ENCODE assay signal across 8 cellular contexts in the genomic region with DNA sequence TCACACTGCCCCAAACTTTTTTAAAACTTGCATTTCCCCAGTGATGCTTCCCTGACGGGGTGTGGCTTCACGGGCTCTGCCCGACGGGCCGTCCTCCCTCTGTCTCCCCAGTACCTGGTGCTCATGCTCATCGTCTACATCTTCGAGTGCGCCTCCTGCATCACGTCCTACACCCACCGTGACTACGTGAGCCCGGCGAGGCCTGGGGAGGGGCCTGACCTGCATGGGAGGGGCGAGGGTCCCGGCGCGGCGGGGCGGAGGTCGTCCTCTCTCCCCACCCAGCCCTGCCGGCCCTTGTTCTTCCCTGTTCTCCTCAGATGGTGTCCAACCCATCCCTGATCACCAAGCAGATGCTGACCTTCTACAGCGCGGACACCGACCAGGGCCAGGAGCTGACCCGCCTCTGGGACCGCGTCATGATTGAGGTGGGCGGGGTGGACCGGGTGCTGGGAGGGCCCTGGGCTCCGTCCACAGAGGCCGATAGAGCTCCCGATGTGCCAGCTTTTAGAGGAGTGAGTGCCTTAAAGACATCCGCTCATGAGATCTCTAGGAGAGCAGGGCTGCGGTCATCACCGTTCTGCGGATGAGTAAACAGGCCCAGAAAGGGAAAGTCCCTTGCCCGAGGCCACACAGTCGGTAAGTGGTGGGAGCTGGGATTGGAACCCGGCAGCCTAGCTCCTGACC. TPM values are rescaled to one million over a fixed set of nuclear protein-coding genes. Genes with fewer than 3 reads are reported as not detected.
A peak's percentile ranks its signal among the peaks of the same experiment; 100 is the strongest.
DNase-seq lines count a peak whose midpoint lies in the region; ATAC-seq and TF ChIP-seq lines count a peak whose summit lies in the region.

No MANE protein-coding gene starts in this region.

- 5 to 6% methylated on average over 37 to 39 of the region's 39 CpGs for WGBS in lung, 2 donors

- H3K27ac Mint-ChIP-seq in stimulated activated naive B cell treated with anti-CD40 and anti-IgM and Interleukin-4, amounts not matched to agents 10 μg/mL and 1 μg/mL and 100 μg/mL, for 72 hours: no peak overlapping the region

- no TSS peak for BruUV-seq in A673 (replicated peaks; lab: Mats Ljungman, UMichigan)

- DNase-seq in A673 (ENCODE audit: low spot score) (no peak), choroid plexus epithelial cell (ENCODE audit: low read depth) (peak; percentile 55), lung (ENCODE audit: low spot score) (no peak), GF-D8 (lab: John Stamatoyannopoulos, UW) (no peak), putamen (ENCODE audit: low spot score) (no peak)
- peak; percentile 7 for DNase-seq in stimulated activated naive B cell treated with anti-CD40 and anti-IgM and Interleukin-4, amounts not matched to agents 10 μg/mL and 1 μg/mL and 100 μg/mL, for 72 hours

- peaks cover 35% of the 10 kb centered on the region for H3K27me3 ChIP-seq in A673 (replicated peaks; ENCODE audit: insufficient read depth, low read depth, low read length, poor library complexity)
- no peaks in the 10 kb centered on the region for H3K27me3 ChIP-seq in lung (ENCODE audit: control insufficient read depth, insufficient read depth)

- no peaks in the 10 kb centered on the region for H3K36me3 Mint-ChIP-seq in stimulated activated naive B cell treated with anti-CD40 and anti-IgM and Interleukin-4, amounts not matched to agents 10 μg/mL and 1 μg/mL and 100 μg/mL, for 72 hours

- H3K27ac ChIP-seq in A673 (ENCODE audit: low read depth, low read length, poor library complexity, severe bottlenecking) (no peak overlapping the region), HEK293 (ENCODE audit: extremely low read depth, low read depth, low read length) (peak overlapping the region; percentile 41; the same call in 1 of the 2 replicates), lung (ENCODE audit: low read depth in 1 of 2, low read length in 1 of 2) (no peak overlapping the region)

- H3K27me3 Mint-ChIP-seq in stimulated activated naive B cell treated with anti-CD40 and anti-IgM and Interleukin-4, amounts not matched to agents 10 μg/mL and 1 μg/mL and 100 μg/mL, for 72 hours: peaks cover 47 to 67% of the 10 kb centered on the region in 2 donors

- no peaks in the 10 kb centered on the region for H3K9me3 ChIP-seq in A673 (ENCODE audit: low read depth, low read length, poor library complexity, severe bottlenecking)
- no peaks in the 10 kb centered on the region for H3K9me3 ChIP-seq in HEK293 (ENCODE audit: control insufficient read depth, insufficient read depth, low read depth, low read length)
- no peaks in the 10 kb centered on the region for H3K9me3 ChIP-seq in lung (ENCODE audit: control insufficient read depth in 2 of 2, insufficient read depth in 1 of 2, low read length in 1 of 2)

- CTCF ChIA-PET in A673 (lab: Charles Lee) (interaction anchor here (0.8 kb wide), 1 partner anchor 19 kb away, joined by 4 read pairs; no protein-coding TSS in a partner anchor), HEK293 (lab: Yijun Ruan, JAX) (interaction anchor here (0.6 to 1.9 kb wide), 14 partner anchors 11 to 186 kb away, joined by 3 to 12 read pairs (median 4); no protein-coding TSS in a partner anchor)

- H3K9me3 Mint-ChIP-seq in stimulated activated naive B cell treated with anti-CD40 and anti-IgM and Interleukin-4, amounts not matched to agents 10 μg/mL and 1 μg/mL and 100 μg/mL, for 72 hours: no peaks in the 10 kb centered on the region

- POLR2A ChIA-PET in A673 (lab: Charles Lee; ENCODE audit: low non-redundant PET): no interaction called here
- POLR2A ChIA-PET in HEK293 (lab: Yijun Ruan, JAX): interaction anchor here (0.5 to 2.8 kb wide), 9 partner anchors 9 to 146 kb away, joined by 3 to 25 read pairs (median 5); a partner anchor contains a TSS

- TF ChIP-seq CTCF in A673 (conservative IDR thresholded peaks at IDR 0.05; ENCODE audit: low read depth, low read length) (no peak), HEK293 (tag by site-specific recombination; IDR thresholded peaks at IDR 0.05) (no peak), WI38 (IDR thresholded peaks at IDR 0.05; ENCODE audit: low read depth, low read length) (no peak), choroid plexus epithelial cell (conservative IDR thresholded peaks at IDR 0.05; ENCODE audit: low read depth, low read length) (no peak), lung (IDR thresholded peaks at IDR 0.05; ENCODE audit: control extremely low read depth, extremely low read depth) (no peak)

- peak; percentile 58 for ATAC-seq in lung (ENCODE audit: insufficient read depth, low FRiP score)
- peak; percentile 71 to 81 for ATAC-seq in stimulated activated naive B cell treated with anti-CD40 and anti-IgM and Interleukin-4, amounts not matched to agents 10 μg/mL and 1 μg/mL and 100 μg/mL, for 72 hours (replicated peaks)

- H3K4me1 Mint-ChIP-seq in stimulated activated naive B cell treated with anti-CD40 and anti-IgM and Interleukin-4, amounts not matched to agents 10 μg/mL and 1 μg/mL and 100 μg/mL, for 72 hours: peaks cover 6 to 14% of the 10 kb centered on the region in 2 donors

- intact Hi-C loops in A673 (cut with micrococcal nuclease; ENCODE audit: unreplicated experiment): no loop called here

- peak overlapping the region; percentile 78 to 80 for H3K4me3 Mint-ChIP-seq in stimulated activated naive B cell treated with anti-CD40 and anti-IgM and Interleukin-4, amounts not matched to agents 10 μg/mL and 1 μg/mL and 100 μg/mL, for 72 hours

- H3K4me3 ChIP-seq in A673 (ENCODE audit: low read depth, low read length, poor library complexity, severe bottlenecking): peak overlapping the region; percentile 24
- H3K4me3 ChIP-seq in HEK293 (ENCODE audit: low read depth, low read length): peak overlapping the region; percentile 33
- H3K4me3 ChIP-seq in WI38 (ENCODE audit: low read depth, low read length): peak overlapping the region; percentile 30
- peak overlapping the region; percentile 44 for H3K4me3 ChIP-seq in choroid plexus epithelial cell (ENCODE audit: low read depth, low read length)
- peak overlapping the region; percentile 3 for H3K4me3 ChIP-seq in lung

- H3K36me3 ChIP-seq in A673 (ENCODE audit: insufficient read depth, low read length, poor library complexity, severe bottlenecking) (no peaks in the 10 kb centered on the region), HEK293 (ENCODE audit: control insufficient read depth in 2 of 2, insufficient read depth in 1 of 2, low read length in 2 of 2) (no peaks in the 10 kb centered on the region; a peak in 1 of 3 replicates), lung (ENCODE audit: control insufficient read depth in 2 of 2, insufficient read depth in 2 of 2, low read length in 2 of 2) (no peaks in the 10 kb centered on the region)

- H3K4me1 ChIP-seq in A673 (ENCODE audit: insufficient read depth, low read length, poor library complexity, severe bottlenecking) (no peaks in the 10 kb centered on the region), HEK293 (ENCODE audit: control insufficient read depth, insufficient read depth, low read length) (peaks cover 6% of the 10 kb centered on the region), lung (ENCODE audit: control insufficient read depth in 2 of 2, insufficient read depth in 2 of 2, low read length in 2 of 2) (peaks cover 0 to 4% of the 10 kb centered on the region in 2 donors)

TF ChIP-seq in HEK293, 187 proteins besides CTCF, POLR2A, EP300 and RAD21 (continues in another document):
- TF ChIP-seq ZNF16 (tag by site-specific recombination; IDR thresholded peaks at IDR 0.05; ENCODE audit: low read depth): no peak
- TF ChIP-seq GLIS1 (tag by site-specific recombination; IDR thresholded peaks at IDR 0.05): no peak
- TF ChIP-seq ZNF175 (tag by site-specific recombination; IDR thresholded peaks at IDR 0.05): no peak
- peak; percentile 92 for TF ChIP-seq SP3 (tag by site-specific recombination; IDR thresholded peaks at IDR 0.05)
- TF ChIP-seq, protein P1, sequence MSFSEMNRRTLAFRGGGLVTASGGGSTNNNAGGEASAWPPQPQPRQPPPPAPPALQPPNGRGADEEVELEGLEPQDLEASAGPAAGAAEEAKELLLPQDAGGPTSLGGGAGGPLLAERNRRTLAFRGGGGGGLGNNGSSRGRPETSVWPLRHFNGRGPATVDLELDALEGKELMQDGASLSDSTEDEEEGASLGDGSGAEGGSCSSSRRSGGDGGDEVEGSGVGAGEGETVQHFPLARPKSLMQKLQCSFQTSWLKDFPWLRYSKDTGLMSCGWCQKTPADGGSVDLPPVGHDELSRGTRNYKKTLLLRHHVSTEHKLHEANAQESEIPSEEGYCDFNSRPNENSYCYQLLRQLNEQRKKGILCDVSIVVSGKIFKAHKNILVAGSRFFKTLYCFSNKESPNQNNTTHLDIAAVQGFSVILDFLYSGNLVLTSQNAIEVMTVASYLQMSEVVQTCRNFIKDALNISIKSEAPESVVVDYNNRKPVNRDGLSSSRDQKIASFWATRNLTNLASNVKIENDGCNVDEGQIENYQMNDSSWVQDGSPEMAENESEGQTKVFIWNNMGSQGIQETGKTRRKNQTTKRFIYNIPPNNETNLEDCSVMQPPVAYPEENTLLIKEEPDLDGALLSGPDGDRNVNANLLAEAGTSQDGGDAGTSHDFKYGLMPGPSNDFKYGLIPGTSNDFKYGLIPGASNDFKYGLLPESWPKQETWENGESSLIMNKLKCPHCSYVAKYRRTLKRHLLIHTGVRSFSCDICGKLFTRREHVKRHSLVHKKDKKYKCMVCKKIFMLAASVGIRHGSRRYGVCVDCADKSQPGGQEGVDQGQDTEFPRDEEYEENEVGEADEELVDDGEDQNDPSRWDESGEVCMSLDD (tag by site-specific recombination; IDR thresholded peaks at IDR 0.05): no peak
- TF ChIP-seq, protein P2, sequence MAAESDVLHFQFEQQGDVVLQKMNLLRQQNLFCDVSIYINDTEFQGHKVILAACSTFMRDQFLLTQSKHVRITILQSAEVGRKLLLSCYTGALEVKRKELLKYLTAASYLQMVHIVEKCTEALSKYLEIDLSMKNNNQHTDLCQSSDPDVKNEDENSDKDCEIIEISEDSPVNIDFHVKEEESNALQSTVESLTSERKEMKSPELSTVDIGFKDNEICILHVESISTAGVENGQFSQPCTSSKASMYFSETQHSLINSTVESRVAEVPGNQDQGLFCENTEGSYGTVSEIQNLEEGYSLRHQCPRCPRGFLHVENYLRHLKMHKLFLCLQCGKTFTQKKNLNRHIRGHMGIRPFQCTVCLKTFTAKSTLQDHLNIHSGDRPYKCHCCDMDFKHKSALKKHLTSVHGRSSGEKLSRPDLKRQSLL (tag by site-specific recombination; IDR thresholded peaks at IDR 0.05): no peak

RNA-seq across cellular contexts. Expression of a gene that starts 6.9 kb away (rescaled TPM):
- total RNA-seq in A673 (2021): not detected in 2 replicates
- total RNA-seq in lung: not detected
- under 1 TPM in 1 of 2 donors, not detected in 1; 0.03 TPM for polyA plus RNA-seq in lung

RNA-seq across cellular contexts. Expression of a gene that starts 25.1 kb away (rescaled TPM):
- total RNA-seq in A673 (2021) (456 and 467 TPM in 2 replicates), lung (100 to 1,000 TPM; 202 to 338 TPM)
- polyA plus RNA-seq in lung: 1,000 to 10,000 TPM in 1 of 2 donors, 100 to 1,000 TPM in 1; 679 to 1,407 TPM

RNA-seq across cellular contexts. Expression of a gene that starts 31.1 kb away (rescaled TPM):
- total RNA-seq in A673 (2021) (not detected in 2 replicates), lung (under 1 TPM; 0.28 to 0.63 TPM)
- under 1 TPM; 0.22 to 0.50 TPM for polyA plus RNA-seq in lung

RNA-seq across cellular contexts. Expression of a gene that starts 31.7 kb away (rescaled TPM):
- total RNA-seq in A673 (2021) (0.73 and 1.3 TPM in 2 replicates), lung (1 to 10 TPM in 1 of 2 donors, under 1 TPM in 1; 0.31 to 1.0 TPM)
- 1 to 10 TPM; 1.2 to 2.5 TPM for polyA plus RNA-seq in lung

RNA-seq across cellular contexts. Expression of a gene that starts 44.4 kb away (rescaled TPM):
- total RNA-seq in A673 (2021) (104 and 106 TPM in 2 replicates), lung (10 to 100 TPM; 28.4 to 77.4 TPM)
- 10 to 100 TPM; 68.6 to 84.0 TPM for polyA plus RNA-seq in lung

Comparison
In these comparisons a context has a peak if more than half of its experiments do, and no peak if none do; other contexts are left out.
1. DNase-seq: peak in choroid plexus epithelial cell (single experiment) and stimulated activated naive B cell treated with anti-CD40 and anti-IgM and Interleukin-4, amounts not matched to agents 10 μg/mL and 1 μg/mL and 100 μg/mL, for 72 hours (single experiment); none in A673 (single experiment), lung (single experiment), GF-D8 (single experiment) and putamen (single experiment).
2. Peak in every context shown above with its lines, with median percentiles within 50 percentile points of each other: H3K4me3 ChIP-seq.